ENCODE assay signal across 16 cellular contexts in the genomic region with DNA sequence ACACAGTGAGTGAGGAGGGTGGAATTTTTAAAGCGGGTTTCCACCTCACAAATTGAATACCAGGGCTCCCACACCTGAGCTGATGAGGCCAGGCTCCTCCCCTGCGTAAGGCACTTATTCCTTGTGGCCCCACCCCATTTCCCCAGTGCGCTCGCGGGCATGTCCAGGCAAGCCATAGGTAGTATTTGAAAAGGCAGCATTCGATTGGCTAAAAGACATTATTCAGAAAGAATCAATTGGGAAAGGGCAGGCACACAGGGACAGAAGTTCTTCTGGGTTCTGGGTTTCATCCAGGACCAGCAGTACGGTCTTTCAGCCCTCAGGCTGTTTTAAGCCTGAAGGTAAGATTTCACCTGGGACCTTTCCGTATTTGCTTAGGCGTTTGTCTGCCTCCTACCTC.
DNase-seq lines count a peak whose midpoint lies in the region; ATAC-seq, FAIRE-seq and TF ChIP-seq lines count a peak whose summit lies in the region.
"Had no signal": no experiment of that assay in that cellular context is flagged by ENCODE, and none has a peak within 500 bp of the region (broad histone marks: within the 10 kb centered on the region; RNA-seq: fewer than 3 reads in every experiment).

No MANE protein-coding gene starts in this region.

- peak overlapping the region; percentile 99 for H3T11ph ChIP-seq in H9 (ENCODE audit: low read length)

- H2BK12ac ChIP-seq in H9 (ENCODE audit: insufficient read length, low read depth, low read length) (no peak overlapping the region), trophoblast cell (ENCODE audit: low read length) (no peak overlapping the region)

- DNase-seq in H9: peak; percentile 97
- no peak for DNase-seq in astrocyte (ENCODE audit: low read depth)
- peak; percentile 58 to 71 for DNase-seq in trophoblast cell
- DNase-seq in type B pancreatic cell (ENCODE audit: extremely low spot score, unreplicated experiment): no peak
- no peak for DNase-seq in activated CD8-positive, alpha-beta memory T cell treated with anti-CD3 and anti-CD28 coated beads, Interleukin-2, amount 10 ng/mL, durations not matched to agents 7 days and 5 days
- DNase-seq: ACHN; CD4-positive, alpha-beta T cell; DND-41; NCI-H1436; NCI-H2081; NCI-H226; NCI-H526 had no signal

- CTCF ChIA-PET in activated CD8-positive, alpha-beta memory T cell treated with anti-CD3 and anti-CD28 coated beads, Interleukin-2, amount 10 ng/mL, durations not matched to agents 7 days and 5 days (lab: Charles Lee): no interaction called here

- no peak overlapping the region for H2BK5ac ChIP-seq in H9 (ENCODE audit: insufficient read length, low read length)
- no peak overlapping the region for H2BK5ac ChIP-seq in trophoblast cell (ENCODE audit: low read depth, low read length, poor library complexity)

- no peak overlapping the region for H2AK5ac ChIP-seq in H9 (ENCODE audit: insufficient read length, low read length)
- H2AK5ac ChIP-seq in trophoblast cell (ENCODE audit: low read length): no peak overlapping the region

- H3K9ac ChIP-seq in H9 (ENCODE audit: extremely low read depth, insufficient read length, low read length): peak overlapping the region; percentile 54
- no peak overlapping the region for H3K9ac ChIP-seq in astrocyte (ENCODE audit: low read length)
- peak overlapping the region; percentile 19 for H3K9ac ChIP-seq in iPS-15b (ENCODE audit: low read depth, low read length)
- H3K9ac ChIP-seq in trophoblast cell (ENCODE audit: low read length): no peak overlapping the region

- H3K27me3 ChIP-seq in H9 (ENCODE audit: insufficient read depth, low read length) (no peaks in the 10 kb centered on the region), astrocyte (ENCODE audit: insufficient read depth, low read length) (no peaks in the 10 kb centered on the region), iPS-15b (ENCODE audit: control insufficient read depth, insufficient read depth, low read length) (no peaks in the 10 kb centered on the region), trophoblast cell (ENCODE audit: insufficient read depth, low read length) (no peaks in the 10 kb centered on the region)
- H3K27me3 ChIP-seq: SJSA1 had no signal

- H3K4me3 Mint-ChIP-seq in H9 (peak overlapping the region in 1 of 2 experiments; percentile 36; a peak in 2 of 5 replicates), astrocyte (ENCODE audit: unreplicated experiment) (no peak overlapping the region), type B pancreatic cell (no peak overlapping the region)
- H3K4me3 Mint-ChIP-seq in activated CD8-positive, alpha-beta memory T cell treated with anti-CD3 and anti-CD28 coated beads, Interleukin-2, amount 10 ng/mL, durations not matched to agents 7 days and 5 days: no peak overlapping the region
- H3K4me3 Mint-ChIP-seq: CD4-positive, alpha-beta T cell had no signal

- ATAC-seq in HG02759 (IDR thresholded peaks at IDR 0.05; ENCODE audit: unreplicated experiment): no peak
- ATAC-seq in activated CD8-positive, alpha-beta memory T cell treated with anti-CD3 and anti-CD28 coated beads, Interleukin-2, amount 10 ng/mL, durations not matched to agents 7 days and 5 days: no peak
- ATAC-seq: K562 had no signal

- H3K79me1 ChIP-seq in H9 (ENCODE audit: insufficient read depth, low read depth, low read length, poor library complexity, severe bottlenecking): no peaks in the 10 kb centered on the region
- no peaks in the 10 kb centered on the region for H3K79me1 ChIP-seq in trophoblast cell (ENCODE audit: low read length)

- H3K4me2 ChIP-seq in H9 (ENCODE audit: insufficient read depth, insufficient read length, low read length): peak overlapping the region; percentile 51
- H3K4me2 ChIP-seq in astrocyte (ENCODE audit: low read length): no peak overlapping the region
- no peak overlapping the region for H3K4me2 ChIP-seq in trophoblast cell (ENCODE audit: low read length)

- no peak overlapping the region for H3K56ac ChIP-seq in H9 (ENCODE audit: insufficient read length, low read depth, low read length)

- H3K4ac ChIP-seq in H9 (ENCODE audit: low read depth, low read length) (no peak overlapping the region; the same call in 1 of the 2 replicates), trophoblast cell (ENCODE audit: low read depth, low read length) (no peak overlapping the region)

- peak overlapping the region; percentile 78 for H3K27ac ChIP-seq in H9 (ENCODE audit: insufficient read length, low read depth, low read length)
- H3K27ac ChIP-seq in astrocyte (ENCODE audit: low read depth, low read length): no peak overlapping the region
- no peak overlapping the region for H3K27ac ChIP-seq in trophoblast cell (ENCODE audit: low read depth, low read length)
- H3K27ac ChIP-seq: SJSA1 had no signal

- H3K4me3 ChIP-seq in astrocyte (ENCODE audit: insufficient read depth, low read depth, low read length) (no peak overlapping the region), iPS-15b (ENCODE audit: low read depth, low read length) (peak overlapping the region; percentile 40), trophoblast cell (ENCODE audit: low read depth, low read length) (no peak overlapping the region)
- H3K4me3 ChIP-seq: K562, SJSA1 had no signal

- FAIRE-seq in astrocyte (lab: Jason Lieb, UNC): no peak
- FAIRE-seq: K562 had no signal

- H3K36me3 ChIP-seq in astrocyte (ENCODE audit: insufficient read depth, low read length) (no peaks in the 10 kb centered on the region), iPS-15b (ENCODE audit: control insufficient read depth, insufficient read depth, low read length) (no peaks in the 10 kb centered on the region), trophoblast cell (ENCODE audit: control insufficient read depth in 1 of 2, insufficient read depth in 2 of 2, low read length in 2 of 2) (no peaks in the 10 kb centered on the region)
- H3K36me3 ChIP-seq: SJSA1 had no signal

- no peak overlapping the region for H2BK15ac ChIP-seq in H9 (ENCODE audit: low read depth, low read length)

- no peaks in the 10 kb centered on the region for H3K27me3 Mint-ChIP-seq in H9 (ENCODE audit: low read depth)
- H3K27me3 Mint-ChIP-seq in astrocyte (ENCODE audit: low read depth, unreplicated experiment): no peaks in the 10 kb centered on the region
- H3K27me3 Mint-ChIP-seq in type B pancreatic cell: no peaks in the 10 kb centered on the region
- no peaks in the 10 kb centered on the region for H3K27me3 Mint-ChIP-seq in activated CD8-positive, alpha-beta memory T cell treated with anti-CD3 and anti-CD28 coated beads, Interleukin-2, amount 10 ng/mL, durations not matched to agents 7 days and 5 days
- H3K27me3 Mint-ChIP-seq: CD4-positive, alpha-beta T cell had no signal

- H4K91ac ChIP-seq in H9 (ENCODE audit: insufficient read length, low read depth, low read length) (no peak overlapping the region), trophoblast cell (ENCODE audit: low read depth, low read length) (peak overlapping the region; percentile 16)

- peak overlapping the region; percentile 52 for H2AFZ ChIP-seq in H9 (ENCODE audit: low read length)
- H2AFZ ChIP-seq in astrocyte (ENCODE audit: low read depth, low read length): no peak overlapping the region
- peak overlapping the region; percentile 20 for H2AFZ ChIP-seq in trophoblast cell (ENCODE audit: insufficient read depth, low read length, poor library complexity)

- no peak overlapping the region for H4K12ac ChIP-seq in trophoblast cell (ENCODE audit: low read depth, low read length)

- WGBS in H9 (ENCODE audit: extremely low coverage, insufficient read length, low lambda C conversion rate): no CpG with 5 or more reads among the region's 9 CpGs
- no CpG with 5 or more reads among the region's 9 CpGs for WGBS in trophoblast cell (ENCODE audit: extremely low coverage, insufficient coverage, insufficient read length)

- peaks cover 19 to 26% of the 10 kb centered on the region in 2 experiments for H3K4me1 Mint-ChIP-seq in H9
- H3K4me1 Mint-ChIP-seq in astrocyte (ENCODE audit: low read depth, unreplicated experiment): peaks cover 8% of the 10 kb centered on the region
- peaks cover 21% of the 10 kb centered on the region for H3K4me1 Mint-ChIP-seq in type B pancreatic cell (ENCODE audit: unreplicated experiment)
- no peaks in the 10 kb centered on the region for H3K4me1 Mint-ChIP-seq in activated CD8-positive, alpha-beta memory T cell treated with anti-CD3 and anti-CD28 coated beads, Interleukin-2, amount 10 ng/mL, durations not matched to agents 7 days and 5 days

- H3K23ac ChIP-seq in H9 (ENCODE audit: insufficient read length, low read depth, low read length) (no peak overlapping the region), trophoblast cell (ENCODE audit: low read length) (no peak overlapping the region)

- peaks cover 3% of the 10 kb centered on the region; the same call in 1 of the 2 replicates for H3K79me2 ChIP-seq in H9 (ENCODE audit: insufficient read depth, low read length)
- no peaks in the 10 kb centered on the region for H3K79me2 ChIP-seq in astrocyte (ENCODE audit: insufficient read depth, low read length)
- no peaks in the 10 kb centered on the region for H3K79me2 ChIP-seq in trophoblast cell (ENCODE audit: control insufficient read depth, insufficient read depth, low read length, poor library complexity)

- no peak overlapping the region for H3K14ac ChIP-seq in H9 (ENCODE audit: insufficient read depth, low read length)
- H3K14ac ChIP-seq in trophoblast cell (ENCODE audit: low read length): no peak overlapping the region

- H3K36me3 Mint-ChIP-seq in H9 (ENCODE audit: insufficient read depth in 1 of 3, low read depth in 3 of 3) (no peaks in the 10 kb centered on the region), astrocyte (ENCODE audit: low read depth, unreplicated experiment) (no peaks in the 10 kb centered on the region), type B pancreatic cell (peaks cover 3% of the 10 kb centered on the region)
- no peaks in the 10 kb centered on the region for H3K36me3 Mint-ChIP-seq in activated CD8-positive, alpha-beta memory T cell treated with anti-CD3 and anti-CD28 coated beads, Interleukin-2, amount 10 ng/mL, durations not matched to agents 7 days and 5 days

- peaks cover 2% of the 10 kb centered on the region for H3K23me2 ChIP-seq in H9 (ENCODE audit: insufficient read length, low read depth, low read length, poor library complexity, severe bottlenecking)

- H3K18ac ChIP-seq in H9 (ENCODE audit: insufficient read length, low read depth, low read length) (peak overlapping the region; percentile 75), trophoblast cell (ENCODE audit: low read length) (no peak overlapping the region)

- H4K8ac ChIP-seq in H9 (replicated peaks; ENCODE audit: insufficient read length, low read depth, low read length) (no peak overlapping the region), trophoblast cell (ENCODE audit: low read depth, low read length) (no peak overlapping the region)

- no peak overlapping the region for H4K5ac ChIP-seq in H9 (ENCODE audit: insufficient read length, low read depth, low read length)

- H2BK120ac ChIP-seq in H9 (ENCODE audit: low read depth, low read length, poor library complexity, severe bottlenecking): peak overlapping the region; percentile 85
- no peak overlapping the region for H2BK120ac ChIP-seq in trophoblast cell (ENCODE audit: insufficient read depth, low read length, poor library complexity)

- no peaks in the 10 kb centered on the region for H4K20me1 ChIP-seq in H9 (ENCODE audit: control insufficient read depth, insufficient read depth, insufficient read length)
- no peaks in the 10 kb centered on the region for H4K20me1 ChIP-seq in astrocyte (ENCODE audit: insufficient read depth, low read length)

- H3K9me3 ChIP-seq in H9 (ENCODE audit: control insufficient read depth, low read depth, low read length) (no peaks in the 10 kb centered on the region), astrocyte (ENCODE audit: insufficient read depth, low read depth, low read length) (no peaks in the 10 kb centered on the region), iPS-15b (ENCODE audit: control insufficient read depth, insufficient read depth, low read length) (no peaks in the 10 kb centered on the region), trophoblast cell (ENCODE audit: insufficient read depth, low read depth, low read length) (no peaks in the 10 kb centered on the region)
- H3K9me3 ChIP-seq: SJSA1 had no signal

- H2BK20ac ChIP-seq in H9 (ENCODE audit: low read depth, low read length, poor library complexity, severe bottlenecking): no peak overlapping the region

- TF ChIP-seq CTCF in H9 (conservative IDR thresholded peaks at IDR 0.05): no peak
- TF ChIP-seq CTCF in astrocyte (IDR thresholded peaks at IDR 0.05; ENCODE audit: insufficient read depth, low read depth, low read length): no peak
- TF ChIP-seq CTCF in type B pancreatic cell (conservative IDR thresholded peaks at IDR 0.05): no peak

- H3K4me1 ChIP-seq in H9 (ENCODE audit: insufficient read depth, low read length) (no peaks in the 10 kb centered on the region; the same call in 1 of the 2 replicates), astrocyte (ENCODE audit: insufficient read depth, low read length) (no peaks in the 10 kb centered on the region), iPS-15b (ENCODE audit: control insufficient read depth, insufficient read depth, low read length) (no peaks in the 10 kb centered on the region), trophoblast cell (ENCODE audit: control insufficient read depth in 1 of 2, insufficient read depth in 2 of 2, low read length in 2 of 2) (peaks cover 0 to 2% of the 10 kb centered on the region in 2 experiments)
- H3K4me1 ChIP-seq: SJSA1 had no signal

- no peaks in the 10 kb centered on the region for H3K9me3 Mint-ChIP-seq in H9
- H3K9me3 Mint-ChIP-seq in astrocyte (ENCODE audit: unreplicated experiment): no peaks in the 10 kb centered on the region
- no peaks in the 10 kb centered on the region for H3K9me3 Mint-ChIP-seq in type B pancreatic cell
- no peaks in the 10 kb centered on the region for H3K9me3 Mint-ChIP-seq in activated CD8-positive, alpha-beta memory T cell treated with anti-CD3 and anti-CD28 coated beads, Interleukin-2, amount 10 ng/mL, durations not matched to agents 7 days and 5 days (ENCODE audit: low read depth)
- H3K9me3 Mint-ChIP-seq: CD4-positive, alpha-beta T cell had no signal

- H3K27ac Mint-ChIP-seq in H9: peak overlapping the region in 2 of 3 experiments; percentile 16 to 91; a peak in 2 of 7 replicates
- peak overlapping the region; percentile 12 for H3K27ac Mint-ChIP-seq in astrocyte (ENCODE audit: unreplicated experiment)
- H3K27ac Mint-ChIP-seq in type B pancreatic cell: no peak overlapping the region
- no peak overlapping the region for H3K27ac Mint-ChIP-seq in activated CD8-positive, alpha-beta memory T cell treated with anti-CD3 and anti-CD28 coated beads, Interleukin-2, amount 10 ng/mL, durations not matched to agents 7 days and 5 days
- H3K27ac Mint-ChIP-seq: CD4-positive, alpha-beta T cell had no signal

Comparison
In these comparisons a context has a peak if more than half of its experiments do, and no peak if none do; other contexts are left out.
1. DNase-seq: peak in H9 (single experiment) and trophoblast cell (2 of 2); none in astrocyte (single experiment), type B pancreatic cell (single experiment) and activated CD8-positive, alpha-beta memory T cell treated with anti-CD3 and anti-CD28 coated beads, Interleukin-2, amount 10 ng/mL, durations not matched to agents 7 days and 5 days (single experiment).
2. H3K9ac ChIP-seq: peak in H9 (single experiment) and iPS-15b (single experiment); none in astrocyte (single experiment) and trophoblast cell (single experiment).
3. H3K27ac Mint-ChIP-seq: peak in H9 (2 of 3) and astrocyte (single experiment); none in type B pancreatic cell (single experiment) and activated CD8-positive, alpha-beta memory T cell treated with anti-CD3 and anti-CD28 coated beads, Interleukin-2, amount 10 ng/mL, durations not matched to agents 7 days and 5 days (single experiment).